In genomic region chr15:59689626-59690236, GRCh38 we compare ENCODE assay signal across 8 cellular contexts. TPM values are rescaled to one million over a fixed set of nuclear protein-coding genes. Genes with fewer than 3 reads are reported as not detected.
DNase-seq lines count a peak whose midpoint lies in the region; ATAC-seq and TF ChIP-seq lines count a peak whose summit lies in the region.

No MANE protein-coding gene starts in this region.

- H3K4me3 ChIP-seq in ovary (peak overlapping the region; percentile 96), tibial nerve (peak overlapping the region; percentile 78 to 100 (median 91))

- H3K9me3 Mint-ChIP-seq in CD14-positive monocyte (no peaks in the 10 kb centered on the region), glutamatergic neuron (ENCODE audit: unreplicated experiment) (peaks cover 12% of the 10 kb centered on the region)
- H3K9me3 Mint-ChIP-seq in activated naive CD4-positive, alpha-beta T cell treated with anti-CD3 and anti-CD28 coated beads for 36 hours = no peaks in the 10 kb centered on the region

- TF ChIP-seq POLR2A in ovary (IDR thresholded peaks at IDR 0.05) (no peak), tibial nerve (IDR thresholded peaks at IDR 0.05) (no peak)

- H3K36me3 ChIP-seq in ovary (no peaks in the 10 kb centered on the region), tibial nerve (no peaks in the 10 kb centered on the region)

- peaks cover 1 to 16% of the 10 kb centered on the region in 2 donors for H3K36me3 Mint-ChIP-seq in CD14-positive monocyte
- H3K36me3 Mint-ChIP-seq in activated naive CD4-positive, alpha-beta T cell treated with anti-CD3 and anti-CD28 coated beads for 36 hours (ENCODE audit: low read depth) = peaks cover 16% of the 10 kb centered on the region
- no peaks in the 10 kb centered on the region for H3K36me3 Mint-ChIP-seq in glutamatergic neuron (ENCODE audit: unreplicated experiment)

- H3K27me3 ChIP-seq in ovary = no peaks in the 10 kb centered on the region
- no peaks in the 10 kb centered on the region for H3K27me3 ChIP-seq in tibial nerve

- H3K9me3 ChIP-seq in ovary (no peaks in the 10 kb centered on the region), tibial nerve (no peaks in the 10 kb centered on the region)

- CTCF ChIA-PET in activated naive CD4-positive, alpha-beta T cell treated with anti-CD3 and anti-CD28 coated beads for 36 hours (lab: Charles Lee) = interaction anchor here (0.6 to 2.3 kb wide), 4 partner anchors 34 to 637 kb away, joined by 3 to 20 read pairs (median 4); no protein-coding TSS in a partner anchor

- no peak for TF ChIP-seq CTCF in CD14-positive monocyte (IDR thresholded peaks at IDR 0.05)
- no peak for TF ChIP-seq CTCF in glutamatergic neuron (IDR thresholded peaks at IDR 0.05; ENCODE audit: partially characterized antibody, unreplicated experiment)
- no peak for TF ChIP-seq CTCF in ovary (IDR thresholded peaks at IDR 0.05)
- no peak for TF ChIP-seq CTCF in tibial nerve (IDR thresholded peaks at IDR 0.05)

- H3K27ac Mint-ChIP-seq in CD14-positive monocyte (peak overlapping the region; percentile 99 to 100 (median 99)), glutamatergic neuron (ENCODE audit: unreplicated experiment) (peak overlapping the region; percentile 88)
- H3K27ac Mint-ChIP-seq in activated naive CD4-positive, alpha-beta T cell treated with anti-CD3 and anti-CD28 coated beads for 36 hours = peak overlapping the region; percentile 89

- H3K27ac ChIP-seq in ovary (peak overlapping the region; percentile 79 to 86), tibial nerve (peak overlapping the region; percentile 96 to 98 (median 98))

- peak; percentile 81 for DNase-seq in CD14-positive monocyte (ENCODE audit: low spot score)
- peak; percentile 55 to 64 for DNase-seq in Kasumi-1 (lab: John Stamatoyannopoulos, UW)
- DNase-seq in SHP77 treated with DMSO at 0.1 percent for 48 hours (lab: John Stamatoyannopoulos, UW) = peak; percentile 76
- peak; percentile 74 for DNase-seq in activated naive CD4-positive, alpha-beta T cell treated with anti-CD3 and anti-CD28 coated beads for 36 hours
- DNase-seq in glutamatergic neuron = peak; percentile 58
- peak; percentile 73 to 86 (median 80) for DNase-seq in ovary
- peak; percentile 84 to 87 for DNase-seq in tibial nerve (ENCODE audit: low spot score in 2 of 2)

- H3K27me3 Mint-ChIP-seq in CD14-positive monocyte (ENCODE audit: low read depth in 3 of 3) = peaks cover 0 to 7% (median 0%) of the 10 kb centered on the region in 3 donors
- no peaks in the 10 kb centered on the region for H3K27me3 Mint-ChIP-seq in activated naive CD4-positive, alpha-beta T cell treated with anti-CD3 and anti-CD28 coated beads for 36 hours (ENCODE audit: low read depth)
- no peaks in the 10 kb centered on the region for H3K27me3 Mint-ChIP-seq in glutamatergic neuron (ENCODE audit: unreplicated experiment)

- intact Hi-C loops in CD14-positive monocyte (cut with micrococcal nuclease) = loop anchor here (5.0 to 10.0 kb wide), 5 partner anchors 585 to 708 kb away; partner anchors contain the start of genes ANXA2 (in 1 of the 2), CCNB2 (in 1 of the 2) and RNF111 (in 1 of the 2)
- intact Hi-C loops in activated naive CD4-positive, alpha-beta T cell treated with anti-CD3 and anti-CD28 coated beads for 36 hours (cut with micrococcal nuclease) = loop anchor here (1.0 to 10.0 kb wide), 9 partner anchors 32 to 1983 kb away; partner anchors contain the start of genes GTF2A2, ICE2, POLR2M and SLTM
- intact Hi-C loops in ovary (cut with DNase I) = loop anchor here in 1 of 4 donors (10.0 kb wide), 1 partner anchor 635 kb away; no protein-coding TSS in a partner anchor

- no peak for ATAC-seq in HG02763 (IDR thresholded peaks at IDR 0.05; ENCODE audit: unreplicated experiment)

- H3K4me3 Mint-ChIP-seq in CD14-positive monocyte = peak overlapping the region; percentile 93 to 94
- peak overlapping the region; percentile 87 for H3K4me3 Mint-ChIP-seq in activated naive CD4-positive, alpha-beta T cell treated with anti-CD3 and anti-CD28 coated beads for 36 hours
- H3K4me3 Mint-ChIP-seq in glutamatergic neuron (ENCODE audit: unreplicated experiment) = peak overlapping the region; percentile 93

- TF ChIP-seq EP300 in ovary (IDR thresholded peaks at IDR 0.05) (no peak), tibial nerve (IDR thresholded peaks at IDR 0.05) (no peak)

- 1 to 2% (median 2%) methylated on average over 25 of the region's 25 CpGs for WGBS in ovary, 3 donors
- 1 to 2% methylated on average over 25 of the region's 25 CpGs for WGBS in tibial nerve, 2 donors

- peaks cover 42% of the 10 kb centered on the region for H3K4me1 Mint-ChIP-seq in CD14-positive monocyte
- H3K4me1 Mint-ChIP-seq in activated naive CD4-positive, alpha-beta T cell treated with anti-CD3 and anti-CD28 coated beads for 36 hours (ENCODE audit: low read depth) = peaks cover 38% of the 10 kb centered on the region
- H3K4me1 Mint-ChIP-seq in glutamatergic neuron (ENCODE audit: low read depth, unreplicated experiment) = peaks cover 15% of the 10 kb centered on the region

- H3K4me1 ChIP-seq in ovary (ENCODE audit: insufficient read depth) (peaks cover 6% of the 10 kb centered on the region), tibial nerve (peaks cover 0 to 53% (median 21%) of the 10 kb centered on the region in 4 donors)

RNA-seq across cellular contexts. Expression of gene BNIP2, which starts 0.6 kb away (rescaled TPM):
- polyA plus RNA-seq in CD14-positive monocyte (100 to 1,000 TPM; 136 to 189 TPM), ovary (10 to 100 TPM; 31.3 to 47.9 TPM)
- total RNA-seq in activated naive CD4-positive, alpha-beta T cell treated with anti-CD3 and anti-CD28 coated beads for 36 hours = 10 to 100 TPM; 44.2 to 44.7 TPM
- total RNA-seq in glutamatergic neuron (ENCODE audit: unreplicated experiment) (70.2 TPM), ovary (10 to 100 TPM; 58.1 to 71.4 (median 65.9) TPM), tibial nerve (100 to 1,000 TPM; 131 to 250 (median 184) TPM)

RNA-seq across cellular contexts. Expression of gene GTF2A2, which starts 32.4 kb away (rescaled TPM):
- polyA plus RNA-seq in CD14-positive monocyte = 100 to 1,000 TPM; 126 to 166 TPM
- total RNA-seq in activated naive CD4-positive, alpha-beta T cell treated with anti-CD3 and anti-CD28 coated beads for 36 hours = 100 to 1,000 TPM; 146 to 155 TPM
- 105 TPM for total RNA-seq in glutamatergic neuron (ENCODE audit: unreplicated experiment)
- total RNA-seq in ovary = 100 to 1,000 TPM in 3 of 7 donors, 10 to 100 TPM in 4; 45.5 to 108 (median 99.9) TPM
- polyA plus RNA-seq in ovary = 100 to 1,000 TPM in 1 of 2 donors, 10 to 100 TPM in 1; 74.0 to 113 TPM
- total RNA-seq in tibial nerve = 10 to 100 TPM; 13.1 to 49.8 (median 22.9) TPM
